Comparison of ENCODE assay signal across 1 cellular context in the genomic region with DNA sequence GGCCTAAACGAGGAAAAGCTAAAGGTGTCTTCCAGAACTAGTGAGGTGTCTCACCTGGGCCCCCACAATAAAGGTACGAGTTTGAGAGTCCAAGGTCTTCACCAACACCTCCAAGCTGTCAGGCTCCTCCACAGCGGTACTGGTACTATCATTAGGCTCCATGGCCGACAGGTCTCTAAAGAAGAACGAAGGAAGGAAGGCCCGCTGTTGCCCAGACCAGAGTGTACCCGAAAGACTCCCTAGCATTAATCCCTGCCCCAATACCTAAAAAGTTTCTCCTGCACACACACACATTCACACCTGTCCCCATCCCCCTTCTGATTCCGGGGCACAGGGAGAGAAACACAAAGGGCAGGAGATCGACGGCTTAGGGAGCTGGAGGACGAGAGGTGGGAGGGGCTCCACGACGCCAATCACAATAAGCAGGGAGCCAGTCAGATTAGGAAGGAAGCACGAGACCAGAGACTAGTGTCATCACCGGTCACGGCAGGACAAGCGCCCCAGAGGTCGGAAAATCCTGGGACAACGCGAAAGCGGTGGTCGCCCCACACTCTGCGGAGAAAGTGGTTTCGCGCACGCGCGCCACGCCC.
TF ChIP-seq lines count a peak whose summit lies in the region.

No MANE protein-coding gene starts in this region.

TF ChIP-seq in HepG2, 621 proteins besides CTCF, POLR2A, EP300 and RAD21 (continues in another document):
- TF ChIP-seq, protein P1, sequence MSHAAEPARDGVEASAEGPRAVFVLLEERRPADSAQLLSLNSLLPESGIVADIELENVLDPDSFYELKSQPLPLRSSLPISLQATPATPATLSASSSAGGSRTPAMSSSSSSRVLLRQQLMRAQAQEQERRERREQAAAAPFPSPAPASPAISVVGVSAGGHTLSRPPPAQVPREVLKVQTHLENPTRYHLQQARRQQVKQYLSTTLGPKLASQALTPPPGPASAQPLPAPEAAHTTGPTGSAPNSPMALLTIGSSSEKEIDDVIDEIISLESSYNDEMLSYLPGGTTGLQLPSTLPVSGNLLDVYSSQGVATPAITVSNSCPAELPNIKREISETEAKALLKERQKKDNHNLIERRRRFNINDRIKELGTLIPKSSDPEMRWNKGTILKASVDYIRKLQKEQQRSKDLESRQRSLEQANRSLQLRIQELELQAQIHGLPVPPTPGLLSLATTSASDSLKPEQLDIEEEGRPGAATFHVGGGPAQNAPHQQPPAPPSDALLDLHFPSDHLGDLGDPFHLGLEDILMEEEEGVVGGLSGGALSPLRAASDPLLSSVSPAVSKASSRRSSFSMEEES (CRISPR knock-in tag; IDR thresholded peaks at IDR 0.05), result peak; percentile 72
- TF ChIP-seq HOXA9 (CRISPR knock-in tag; IDR thresholded peaks at IDR 0.05; ENCODE audit: borderline replicate concordance) (0 out of 2 replicates have a peak, but pooled peaks have one; percentile 22), BHLHE40 (IDR thresholded peaks at IDR 0.05; ENCODE audit: low read length) (peak; percentile 88), ZNF749 (CRISPR knock-in tag; IDR thresholded peaks at IDR 0.05; ENCODE audit: borderline replicate concordance) (no peak), KMT2A (CRISPR knock-in tag; IDR thresholded peaks at IDR 0.05) (no peak; the same call in none of the 2 replicates), CEBPB (IDR thresholded peaks at IDR 0.05; ENCODE audit: borderline replicate concordance, low read depth, low read length) (peak; percentile 29; the same call in 1 of the 2 replicates), CREM (IDR thresholded peaks at IDR 0.05) (no peak), CREM (CRISPR knock-in tag; IDR thresholded peaks at IDR 0.05) (no peak), ARNT2 (CRISPR knock-in tag; IDR thresholded peaks at IDR 0.05; ENCODE audit: low read depth) (peak; percentile 22; the same call in 1 of the 2 replicates), MAFF (IDR thresholded peaks at IDR 0.05; ENCODE audit: low read depth, low read length) (no peak), STAG1 (CRISPR knock-in tag; IDR thresholded peaks at IDR 0.05) (0 out of 2 replicates have a peak, but pooled peaks have one; percentile 13), WIZ (CRISPR knock-in tag; IDR thresholded peaks at IDR 0.05) (0 out of 2 replicates have a peak, but pooled peaks have one; percentile 63), ELF1 (CRISPR knock-in tag; IDR thresholded peaks at IDR 0.05) (0 out of 2 replicates have a peak, but pooled peaks have one; percentile 18), ZNF232 (CRISPR knock-in tag; IDR thresholded peaks at IDR 0.05; ENCODE audit: borderline replicate concordance) (0 out of 2 replicates have a peak, but pooled peaks have one; percentile 17), BRD4 (CRISPR knock-in tag; IDR thresholded peaks at IDR 0.05) (0 out of 2 replicates have a peak, but pooled peaks have one; percentile 39), ZBTB3 (CRISPR knock-in tag; IDR thresholded peaks at IDR 0.05; ENCODE audit: borderline replicate concordance, low read depth) (no peak), ZNF552 (CRISPR knock-in tag; IDR thresholded peaks at IDR 0.05; ENCODE audit: borderline replicate concordance) (no peak), MEIS2 (CRISPR knock-in tag; IDR thresholded peaks at IDR 0.05) (no peak), TCF7 (IDR thresholded peaks at IDR 0.05; ENCODE audit: low read depth) (no peak), CCAR2 (optimal IDR thresholded peaks at IDR 0.05; ENCODE audit: low read depth, low read length) (no peak), ZNF790 (CRISPR knock-in tag; IDR thresholded peaks at IDR 0.05; ENCODE audit: borderline replicate concordance) (0 out of 2 replicates have a peak, but pooled peaks have one; percentile 62), ATF7-NPFF (CRISPR knock-in tag; IDR thresholded peaks at IDR 0.05; ENCODE audit: low read depth) (0 out of 2 replicates have a peak, but pooled peaks have one; percentile 49), NR2F6 (IDR thresholded peaks at IDR 0.05) (no peak), NR2F6 (CRISPR knock-in tag; IDR thresholded peaks at IDR 0.05) (peak; percentile 30; the same call in 1 of the 2 replicates), HCFC1 (IDR thresholded peaks at IDR 0.05; ENCODE audit: low read depth, low read length) (peak; percentile 0; the same call in 1 of the 2 replicates), SP1 (IDR thresholded peaks at IDR 0.05) (no peak), SP1 (CRISPR knock-in tag; IDR thresholded peaks at IDR 0.05) (0 out of 2 replicates have a peak, but pooled peaks have one; percentile 42), RXRB (CRISPR knock-in tag; IDR thresholded peaks at IDR 0.05; ENCODE audit: borderline replicate concordance) (no peak; the same call in 1 of the 2 replicates), EEA1 (CRISPR knock-in tag; IDR thresholded peaks at IDR 0.05; ENCODE audit: borderline replicate concordance) (no peak), ADNP (CRISPR knock-in tag; IDR thresholded peaks at IDR 0.05) (no peak), ZNF253 (CRISPR knock-in tag; IDR thresholded peaks at IDR 0.05; ENCODE audit: borderline replicate concordance) (no peak), ZFP41 (CRISPR knock-in tag; IDR thresholded peaks at IDR 0.05; ENCODE audit: borderline replicate concordance) (peak; percentile 79), ZNF605 (CRISPR knock-in tag; IDR thresholded peaks at IDR 0.05) (peak; percentile 73; the same call in 1 of the 2 replicates), PTBP1 (IDR thresholded peaks at IDR 0.05; ENCODE audit: low read depth, low read length, poor library complexity, severe bottlenecking) (peak; percentile 25), MXD4 (CRISPR knock-in tag; IDR thresholded peaks at IDR 0.05) (peak; percentile 7; the same call in 1 of the 2 replicates)
- TF ChIP-seq, protein P2, sequence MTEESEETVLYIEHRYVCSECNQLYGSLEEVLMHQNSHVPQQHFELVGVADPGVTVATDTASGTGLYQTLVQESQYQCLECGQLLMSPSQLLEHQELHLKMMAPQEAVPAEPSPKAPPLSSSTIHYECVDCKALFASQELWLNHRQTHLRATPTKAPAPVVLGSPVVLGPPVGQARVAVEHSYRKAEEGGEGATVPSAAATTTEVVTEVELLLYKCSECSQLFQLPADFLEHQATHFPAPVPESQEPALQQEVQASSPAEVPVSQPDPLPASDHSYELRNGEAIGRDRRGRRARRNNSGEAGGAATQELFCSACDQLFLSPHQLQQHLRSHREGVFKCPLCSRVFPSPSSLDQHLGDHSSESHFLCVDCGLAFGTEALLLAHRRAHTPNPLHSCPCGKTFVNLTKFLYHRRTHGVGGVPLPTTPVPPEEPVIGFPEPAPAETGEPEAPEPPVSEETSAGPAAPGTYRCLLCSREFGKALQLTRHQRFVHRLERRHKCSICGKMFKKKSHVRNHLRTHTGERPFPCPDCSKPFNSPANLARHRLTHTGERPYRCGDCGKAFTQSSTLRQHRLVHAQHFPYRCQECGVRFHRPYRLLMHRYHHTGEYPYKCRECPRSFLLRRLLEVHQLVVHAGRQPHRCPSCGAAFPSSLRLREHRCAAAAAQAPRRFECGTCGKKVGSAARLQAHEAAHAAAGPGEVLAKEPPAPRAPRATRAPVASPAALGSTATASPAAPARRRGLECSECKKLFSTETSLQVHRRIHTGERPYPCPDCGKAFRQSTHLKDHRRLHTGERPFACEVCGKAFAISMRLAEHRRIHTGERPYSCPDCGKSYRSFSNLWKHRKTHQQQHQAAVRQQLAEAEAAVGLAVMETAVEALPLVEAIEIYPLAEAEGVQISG (CRISPR knock-in tag; IDR thresholded peaks at IDR 0.05), result 0 out of 2 replicates have a peak, but pooled peaks have one; percentile 10
- TF ChIP-seq, protein P3, sequence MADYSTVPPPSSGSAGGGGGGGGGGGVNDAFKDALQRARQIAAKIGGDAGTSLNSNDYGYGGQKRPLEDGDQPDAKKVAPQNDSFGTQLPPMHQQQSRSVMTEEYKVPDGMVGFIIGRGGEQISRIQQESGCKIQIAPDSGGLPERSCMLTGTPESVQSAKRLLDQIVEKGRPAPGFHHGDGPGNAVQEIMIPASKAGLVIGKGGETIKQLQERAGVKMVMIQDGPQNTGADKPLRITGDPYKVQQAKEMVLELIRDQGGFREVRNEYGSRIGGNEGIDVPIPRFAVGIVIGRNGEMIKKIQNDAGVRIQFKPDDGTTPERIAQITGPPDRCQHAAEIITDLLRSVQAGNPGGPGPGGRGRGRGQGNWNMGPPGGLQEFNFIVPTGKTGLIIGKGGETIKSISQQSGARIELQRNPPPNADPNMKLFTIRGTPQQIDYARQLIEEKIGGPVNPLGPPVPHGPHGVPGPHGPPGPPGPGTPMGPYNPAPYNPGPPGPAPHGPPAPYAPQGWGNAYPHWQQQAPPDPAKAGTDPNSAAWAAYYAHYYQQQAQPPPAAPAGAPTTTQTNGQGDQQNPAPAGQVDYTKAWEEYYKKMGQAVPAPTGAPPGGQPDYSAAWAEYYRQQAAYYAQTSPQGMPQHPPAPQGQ (CRISPR knock-in tag; IDR thresholded peaks at IDR 0.05; ENCODE audit: borderline replicate concordance), result no peak
- TF ChIP-seq, protein P4, sequence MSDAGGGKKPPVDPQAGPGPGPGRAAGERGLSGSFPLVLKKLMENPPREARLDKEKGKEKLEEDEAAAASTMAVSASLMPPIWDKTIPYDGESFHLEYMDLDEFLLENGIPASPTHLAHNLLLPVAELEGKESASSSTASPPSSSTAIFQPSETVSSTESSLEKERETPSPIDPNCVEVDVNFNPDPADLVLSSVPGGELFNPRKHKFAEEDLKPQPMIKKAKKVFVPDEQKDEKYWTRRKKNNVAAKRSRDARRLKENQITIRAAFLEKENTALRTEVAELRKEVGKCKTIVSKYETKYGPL (CRISPR knock-in tag; IDR thresholded peaks at IDR 0.05), result no peak
- TF ChIP-seq, protein P5, sequence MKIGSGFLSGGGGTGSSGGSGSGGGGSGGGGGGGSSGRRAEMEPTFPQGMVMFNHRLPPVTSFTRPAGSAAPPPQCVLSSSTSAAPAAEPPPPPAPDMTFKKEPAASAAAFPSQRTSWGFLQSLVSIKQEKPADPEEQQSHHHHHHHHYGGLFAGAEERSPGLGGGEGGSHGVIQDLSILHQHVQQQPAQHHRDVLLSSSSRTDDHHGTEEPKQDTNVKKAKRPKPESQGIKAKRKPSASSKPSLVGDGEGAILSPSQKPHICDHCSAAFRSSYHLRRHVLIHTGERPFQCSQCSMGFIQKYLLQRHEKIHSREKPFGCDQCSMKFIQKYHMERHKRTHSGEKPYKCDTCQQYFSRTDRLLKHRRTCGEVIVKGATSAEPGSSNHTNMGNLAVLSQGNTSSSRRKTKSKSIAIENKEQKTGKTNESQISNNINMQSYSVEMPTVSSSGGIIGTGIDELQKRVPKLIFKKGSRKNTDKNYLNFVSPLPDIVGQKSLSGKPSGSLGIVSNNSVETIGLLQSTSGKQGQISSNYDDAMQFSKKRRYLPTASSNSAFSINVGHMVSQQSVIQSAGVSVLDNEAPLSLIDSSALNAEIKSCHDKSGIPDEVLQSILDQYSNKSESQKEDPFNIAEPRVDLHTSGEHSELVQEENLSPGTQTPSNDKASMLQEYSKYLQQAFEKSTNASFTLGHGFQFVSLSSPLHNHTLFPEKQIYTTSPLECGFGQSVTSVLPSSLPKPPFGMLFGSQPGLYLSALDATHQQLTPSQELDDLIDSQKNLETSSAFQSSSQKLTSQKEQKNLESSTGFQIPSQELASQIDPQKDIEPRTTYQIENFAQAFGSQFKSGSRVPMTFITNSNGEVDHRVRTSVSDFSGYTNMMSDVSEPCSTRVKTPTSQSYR (CRISPR knock-in tag; IDR thresholded peaks at IDR 0.05; ENCODE audit: borderline replicate concordance), result 0 out of 2 replicates have a peak, but pooled peaks have one; percentile 40
- TF ChIP-seq, protein P6, sequence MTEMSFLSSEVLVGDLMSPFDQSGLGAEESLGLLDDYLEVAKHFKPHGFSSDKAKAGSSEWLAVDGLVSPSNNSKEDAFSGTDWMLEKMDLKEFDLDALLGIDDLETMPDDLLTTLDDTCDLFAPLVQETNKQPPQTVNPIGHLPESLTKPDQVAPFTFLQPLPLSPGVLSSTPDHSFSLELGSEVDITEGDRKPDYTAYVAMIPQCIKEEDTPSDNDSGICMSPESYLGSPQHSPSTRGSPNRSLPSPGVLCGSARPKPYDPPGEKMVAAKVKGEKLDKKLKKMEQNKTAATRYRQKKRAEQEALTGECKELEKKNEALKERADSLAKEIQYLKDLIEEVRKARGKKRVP (CRISPR knock-in tag; IDR thresholded peaks at IDR 0.05), result peak in 1 of 2 experiments; percentile 4; a peak in 2 of 4 replicates
- TF ChIP-seq, protein P7, sequence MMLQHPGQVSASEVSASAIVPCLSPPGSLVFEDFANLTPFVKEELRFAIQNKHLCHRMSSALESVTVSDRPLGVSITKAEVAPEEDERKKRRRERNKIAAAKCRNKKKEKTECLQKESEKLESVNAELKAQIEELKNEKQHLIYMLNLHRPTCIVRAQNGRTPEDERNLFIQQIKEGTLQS (CRISPR knock-in tag; IDR thresholded peaks at IDR 0.05), result 0 out of 2 replicates have a peak, but pooled peaks have one; percentile 37
- TF ChIP-seq, protein P8, sequence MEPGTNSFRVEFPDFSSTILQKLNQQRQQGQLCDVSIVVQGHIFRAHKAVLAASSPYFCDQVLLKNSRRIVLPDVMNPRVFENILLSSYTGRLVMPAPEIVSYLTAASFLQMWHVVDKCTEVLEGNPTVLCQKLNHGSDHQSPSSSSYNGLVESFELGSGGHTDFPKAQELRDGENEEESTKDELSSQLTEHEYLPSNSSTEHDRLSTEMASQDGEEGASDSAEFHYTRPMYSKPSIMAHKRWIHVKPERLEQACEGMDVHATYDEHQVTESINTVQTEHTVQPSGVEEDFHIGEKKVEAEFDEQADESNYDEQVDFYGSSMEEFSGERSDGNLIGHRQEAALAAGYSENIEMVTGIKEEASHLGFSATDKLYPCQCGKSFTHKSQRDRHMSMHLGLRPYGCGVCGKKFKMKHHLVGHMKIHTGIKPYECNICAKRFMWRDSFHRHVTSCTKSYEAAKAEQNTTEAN (CRISPR knock-in tag; conservative IDR thresholded peaks at IDR 0.05), result peak; percentile 59; the same call in 1 of the 2 replicates
- TF ChIP-seq, protein P9, sequence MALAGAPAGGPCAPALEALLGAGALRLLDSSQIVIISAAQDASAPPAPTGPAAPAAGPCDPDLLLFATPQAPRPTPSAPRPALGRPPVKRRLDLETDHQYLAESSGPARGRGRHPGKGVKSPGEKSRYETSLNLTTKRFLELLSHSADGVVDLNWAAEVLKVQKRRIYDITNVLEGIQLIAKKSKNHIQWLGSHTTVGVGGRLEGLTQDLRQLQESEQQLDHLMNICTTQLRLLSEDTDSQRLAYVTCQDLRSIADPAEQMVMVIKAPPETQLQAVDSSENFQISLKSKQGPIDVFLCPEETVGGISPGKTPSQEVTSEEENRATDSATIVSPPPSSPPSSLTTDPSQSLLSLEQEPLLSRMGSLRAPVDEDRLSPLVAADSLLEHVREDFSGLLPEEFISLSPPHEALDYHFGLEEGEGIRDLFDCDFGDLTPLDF (CRISPR knock-in tag; IDR thresholded peaks at IDR 0.05), result no peak
- TF ChIP-seq, protein P10, sequence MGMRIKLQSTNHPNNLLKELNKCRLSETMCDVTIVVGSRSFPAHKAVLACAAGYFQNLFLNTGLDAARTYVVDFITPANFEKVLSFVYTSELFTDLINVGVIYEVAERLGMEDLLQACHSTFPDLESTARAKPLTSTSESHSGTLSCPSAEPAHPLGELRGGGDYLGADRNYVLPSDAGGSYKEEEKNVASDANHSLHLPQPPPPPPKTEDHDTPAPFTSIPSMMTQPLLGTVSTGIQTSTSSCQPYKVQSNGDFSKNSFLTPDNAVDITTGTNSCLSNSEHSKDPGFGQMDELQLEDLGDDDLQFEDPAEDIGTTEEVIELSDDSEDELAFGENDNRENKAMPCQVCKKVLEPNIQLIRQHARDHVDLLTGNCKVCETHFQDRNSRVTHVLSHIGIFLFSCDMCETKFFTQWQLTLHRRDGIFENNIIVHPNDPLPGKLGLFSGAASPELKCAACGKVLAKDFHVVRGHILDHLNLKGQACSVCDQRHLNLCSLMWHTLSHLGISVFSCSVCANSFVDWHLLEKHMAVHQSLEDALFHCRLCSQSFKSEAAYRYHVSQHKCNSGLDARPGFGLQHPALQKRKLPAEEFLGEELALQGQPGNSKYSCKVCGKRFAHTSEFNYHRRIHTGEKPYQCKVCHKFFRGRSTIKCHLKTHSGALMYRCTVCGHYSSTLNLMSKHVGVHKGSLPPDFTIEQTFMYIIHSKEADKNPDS (CRISPR knock-in tag; IDR thresholded peaks at IDR 0.05), result peak; percentile 65; the same call in 1 of the 2 replicates
